8 cellular contexts compared by ENCODE assay signal in the genomic region with DNA sequence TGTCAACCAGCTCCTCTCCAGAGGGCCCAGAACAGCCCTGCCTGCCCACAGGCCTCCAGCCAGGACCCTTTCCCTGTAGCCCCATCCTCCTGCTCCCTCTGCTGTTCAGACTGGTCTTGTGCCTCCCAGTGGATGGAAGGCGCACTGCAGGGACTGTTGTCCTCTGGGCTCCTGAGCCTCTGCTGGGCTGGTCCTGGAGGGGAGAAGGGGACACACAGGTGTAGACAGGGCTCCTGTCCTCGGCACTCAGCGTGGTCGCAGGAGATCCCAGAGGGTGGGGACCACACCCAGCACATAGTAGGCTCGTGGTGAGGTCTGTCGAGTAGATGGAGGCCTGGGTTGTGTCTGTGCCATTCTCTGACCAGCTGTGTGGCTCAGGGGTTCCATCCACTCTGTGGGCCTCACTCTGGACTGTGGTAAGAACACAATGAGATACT. TPM values are rescaled to one million over a fixed set of nuclear protein-coding genes. Genes with fewer than 3 reads are reported as not detected.
DNase-seq lines count a peak whose midpoint lies in the region; TF ChIP-seq lines count a peak whose summit lies in the region.

No MANE protein-coding gene starts in this region.

- H3K36me3 Mint-ChIP-seq in CD8-positive, alpha-beta memory T cell: peaks cover 0 to 24% (median 3%) of the 10 kb centered on the region in 3 donors

- no peaks in the 10 kb centered on the region for H3K9me3 Mint-ChIP-seq in CD8-positive, alpha-beta memory T cell

- H3K4me3 ChIP-seq in CD8-positive, alpha-beta memory T cell (ENCODE audit: low read length): peak overlapping the region; percentile 42
- H3K4me3 ChIP-seq in HL-60 (replicated peaks; ENCODE audit: insufficient read depth, low read length) (no peak overlapping the region), breast epithelium (peak overlapping the region; percentile 35 to 72 (median 53))

- no peak overlapping the region for H3K27ac ChIP-seq in CD8-positive, alpha-beta memory T cell (ENCODE audit: low read depth, low read length)
- no peak overlapping the region for H3K27ac ChIP-seq in HL-60 (replicated peaks)
- H3K27ac ChIP-seq in breast epithelium: peak overlapping the region; percentile 41 to 74

- CTCF ChIA-PET in CD8-positive, alpha-beta memory T cell (lab: Charles Lee): interaction anchor here (0.8 to 1.6 kb wide), 8 partner anchors 9 to 60 kb away, joined by 3 to 6 read pairs (median 3); no protein-coding TSS in a partner anchor

- peak; percentile 72 for TF ChIP-seq CTCF in HL-60 (IDR thresholded peaks at IDR 0.05; ENCODE audit: insufficient read depth, low read length)
- peak; percentile 36 to 50 (median 44) for TF ChIP-seq CTCF in breast epithelium (IDR thresholded peaks at IDR 0.05)

- peak overlapping the region; percentile 70 to 87 (median 82) for H3K4me3 Mint-ChIP-seq in CD8-positive, alpha-beta memory T cell

- peaks cover 0 to 4% of the 10 kb centered on the region in 2 donors for H3K27me3 Mint-ChIP-seq in CD8-positive, alpha-beta memory T cell

- no peaks in the 10 kb centered on the region for H3K9me3 ChIP-seq in CD8-positive, alpha-beta memory T cell (ENCODE audit: low read length)
- H3K9me3 ChIP-seq in breast epithelium: no peaks in the 10 kb centered on the region

- POLR2A ChIA-PET in CD8-positive, alpha-beta memory T cell (lab: Charles Lee): interaction anchor here (1.4 kb wide), 1 partner anchor 11 kb away, joined by 12 read pairs; a partner anchor contains a TSS

- H3K27ac Mint-ChIP-seq in CD8-positive, alpha-beta memory T cell: peak overlapping the region; percentile 12 to 95 (median 90)

- intact Hi-C loops in breast epithelium (cut with DNase I; ENCODE audit: low total_unique reads): no loop called here

- no peak for TF ChIP-seq POLR2A in breast epithelium (IDR thresholded peaks at IDR 0.05)

- H3K4me1 ChIP-seq in CD8-positive, alpha-beta memory T cell (ENCODE audit: insufficient read depth, low read length): peaks cover 48% of the 10 kb centered on the region
- H3K4me1 ChIP-seq in breast epithelium: peaks cover 4 to 6% of the 10 kb centered on the region in 2 donors

- no peaks in the 10 kb centered on the region for H3K36me3 ChIP-seq in CD8-positive, alpha-beta memory T cell (ENCODE audit: insufficient read depth, low read length)
- no peaks in the 10 kb centered on the region for H3K36me3 ChIP-seq in breast epithelium

- peak; percentile 38 to 70 (median 46) for DNase-seq in CD8-positive, alpha-beta memory T cell
- DNase-seq in HL-60 (ENCODE audit: low read depth in 1 of 2, low spot score in 1 of 2): peak in 1 of 2 experiments; percentile 47
- DNase-seq in T-helper 22 cell (ENCODE audit: low read depth): peak; percentile 28
- no peak for DNase-seq in breast epithelium (ENCODE audit: low spot score in 2 of 2)
- peak; percentile 57 for DNase-seq in kidney tubule cell (ENCODE audit: low spot score)
- DNase-seq in stimulated activated CD8-positive, alpha-beta memory T cell treated with anti-CD3 and anti-CD28 coated beads, Interleukin-12 subunit alpha, Interleukin-12 subunit beta, amount 100 ng/mL, for 1 hour (ENCODE audit: low read depth): peak; percentile 13
- no peak for DNase-seq in NCI-H774 (lab: John Stamatoyannopoulos, UW)
- no peak for DNase-seq in NOMO-1 treated with dmso at 0.1 percent for 144 hours (lab: John Stamatoyannopoulos, UW; ENCODE audit: unreplicated experiment)

- no peaks in the 10 kb centered on the region for H3K27me3 ChIP-seq in CD8-positive, alpha-beta memory T cell (ENCODE audit: insufficient read depth, low read length, poor library complexity, severe bottlenecking)
- peaks cover 26% of the 10 kb centered on the region for H3K27me3 ChIP-seq in HL-60 (ENCODE audit: insufficient read depth, poor library complexity, severe bottlenecking)
- H3K27me3 ChIP-seq in breast epithelium: no peaks in the 10 kb centered on the region

- H3K4me1 Mint-ChIP-seq in CD8-positive, alpha-beta memory T cell: peaks cover 58 to 82% (median 63%) of the 10 kb centered on the region in 3 donors

RNA-seq across cellular contexts. Expression of a gene that starts 11.5 kb away (rescaled TPM):
- 10 to 100 TPM; 42.0 to 43.3 TPM for total RNA-seq in CD8-positive, alpha-beta memory T cell
- polyA plus RNA-seq in CD8-positive, alpha-beta memory T cell: 7.9 TPM
- total RNA-seq in breast epithelium: 10 to 100 TPM; 18.4 to 40.0 (median 27.7) TPM

RNA-seq across cellular contexts. Expression of a gene that starts 52.5 kb away (rescaled TPM):
- total RNA-seq in CD8-positive, alpha-beta memory T cell: 10 to 100 TPM; 48.5 to 50.1 TPM
- polyA plus RNA-seq in CD8-positive, alpha-beta memory T cell: 43.4 TPM
- total RNA-seq in breast epithelium: 10 to 100 TPM in 1 of 3 donors, 1 to 10 TPM in 2; 6.7 to 11.1 (median 7.0) TPM

Comparison
In these comparisons a context has a peak if more than half of its experiments do, and no peak if none do; other contexts are left out.
1. DNase-seq: peak in CD8-positive, alpha-beta memory T cell (5 of 5), T-helper 22 cell (single experiment), kidney tubule cell (single experiment) and stimulated activated CD8-positive, alpha-beta memory T cell treated with anti-CD3 and anti-CD28 coated beads, Interleukin-12 subunit alpha, Interleukin-12 subunit beta, amount 100 ng/mL, for 1 hour (single experiment); none in breast epithelium (0 of 2), NCI-H774 (single experiment) and NOMO-1 treated with dmso at 0.1 percent for 144 hours (single experiment).
2. H3K27ac ChIP-seq: peak in breast epithelium (2 of 2); none in CD8-positive, alpha-beta memory T cell (single experiment) and HL-60 (single experiment).
3. RNA of a gene that starts 52.5 kb away (total RNA-seq): 48.5 to 50.1 TPM in CD8-positive, alpha-beta memory T cell; 6.7 to 11.1 TPM in breast epithelium; every median in the first group is over 4 times any median in the second.